ENCODE assay signal across 26 cellular contexts in genomic region chr2:51859260-51859659, GRCh38.
"Had no signal": no experiment of that assay in that cellular context is flagged by ENCODE, and none has a peak within 500 bp of the region (broad histone marks: within the 10 kb centered on the region; RNA-seq: fewer than 3 reads in every experiment).

No MANE protein-coding gene starts in this region.

- H3K27ac ChIP-seq: epithelial cell of prostate, esophagus squamous epithelium, gastrocnemius medialis, heart right ventricle, left lung, lower lobe of right lung had no signal

- H3K36me3 ChIP-seq: esophagus squamous epithelium, gastrocnemius medialis, heart right ventricle, left lung, lower lobe of right lung had no signal

- FAIRE-seq: endometrium, islet of Langerhans, keratinocyte had no signal

- H3K4me1 ChIP-seq: esophagus squamous epithelium, gastrocnemius medialis, heart right ventricle, left lung, lower lobe of right lung had no signal

- ATAC-seq: effector memory CD8-positive, alpha-beta T cell; esophagus mucosa; gastrocnemius medialis; heart right ventricle; left cardiac atrium; left lung; left ventricle myocardium superior; lower lobe of right lung; mucosa of descending colon; naive thymus-derived CD8-positive, alpha-beta T cell had no signal

- DNase-seq: cortex of kidney; effector CD8-positive, alpha-beta T cell; effector memory CD8-positive, alpha-beta T cell; endodermal cell; erythroblast; esophagus squamous epithelium; foreskin fibroblast; foreskin melanocyte; gastrocnemius medialis; glutamatergic neuron; head of caudate nucleus; heart right ventricle; hippocampal formation; left cardiac atrium; left lung; left ventricle myocardium superior; lower lobe of right lung; mesenchymal stem cell; mucosa of descending colon; naive B cell; naive thymus-derived CD8-positive, alpha-beta T cell had no signal

- H3K27me3 ChIP-seq: esophagus squamous epithelium, gastrocnemius medialis, heart right ventricle, left lung had no signal

- H3K9me3 ChIP-seq: esophagus squamous epithelium, gastrocnemius medialis, lower lobe of right lung, mucosa of descending colon had no signal

- H3K4me3 ChIP-seq: esophagus squamous epithelium, gastrocnemius medialis, heart right ventricle, left lung, lower lobe of right lung, mucosa of descending colon had no signal
